Comparison of ENCODE assay signal across 1 cellular context in genomic region chr22:45629469-45630089, GRCh38.
TF ChIP-seq lines count a peak whose summit lies in the region.

No MANE protein-coding gene starts in this region.

TF ChIP-seq in HepG2, 621 proteins besides CTCF, POLR2A, EP300 and RAD21 (continued from another document and continues in another):
- TF ChIP-seq HMGXB4 (CRISPR knock-in tag; IDR thresholded peaks at IDR 0.05; ENCODE audit: borderline replicate concordance in 1 of 2, low read depth in 1 of 2): no peak
- 0 out of 2 replicates have a peak, but pooled peaks have one; percentile 6 for TF ChIP-seq CEBPG (CRISPR knock-in tag; IDR thresholded peaks at IDR 0.05)
- TF ChIP-seq ZNF749 (CRISPR knock-in tag; IDR thresholded peaks at IDR 0.05; ENCODE audit: borderline replicate concordance): no peak
- no peak for TF ChIP-seq PBX2 (CRISPR knock-in tag; IDR thresholded peaks at IDR 0.05)
- TF ChIP-seq DNMT1 (CRISPR knock-in tag; IDR thresholded peaks at IDR 0.05): no peak
- no peak for TF ChIP-seq MAF1 (CRISPR knock-in tag; IDR thresholded peaks at IDR 0.05; ENCODE audit: borderline replicate concordance)
- TF ChIP-seq ZNF260 (CRISPR knock-in tag; IDR thresholded peaks at IDR 0.05; ENCODE audit: borderline replicate concordance, low read depth): no peak
- no peak; the same call in 1 of the 2 replicates for TF ChIP-seq ZNF629 (CRISPR knock-in tag; conservative IDR thresholded peaks at IDR 0.05)
- TF ChIP-seq DBP (CRISPR knock-in tag; IDR thresholded peaks at IDR 0.05; ENCODE audit: not compliant biosample characterization): no peak
- TF ChIP-seq ZBTB3 (CRISPR knock-in tag; IDR thresholded peaks at IDR 0.05; ENCODE audit: borderline replicate concordance, low read depth): no peak
- no peak for TF ChIP-seq ZKSCAN5 (CRISPR knock-in tag; IDR thresholded peaks at IDR 0.05)
- TF ChIP-seq TFE3 (CRISPR knock-in tag; IDR thresholded peaks at IDR 0.05): no peak
- peak; percentile 84 for TF ChIP-seq ZNF687 (CRISPR knock-in tag; IDR thresholded peaks at IDR 0.05)
- no peak for TF ChIP-seq ZBTB4 (CRISPR knock-in tag; IDR thresholded peaks at IDR 0.05; ENCODE audit: borderline replicate concordance)
- TF ChIP-seq ZNF704 (CRISPR knock-in tag; IDR thresholded peaks at IDR 0.05; ENCODE audit: borderline replicate concordance): no peak
- TF ChIP-seq ZFP36L2 (CRISPR knock-in tag; IDR thresholded peaks at IDR 0.05): no peak
- TF ChIP-seq TCF12 (IDR thresholded peaks at IDR 0.05): no peak
- TF ChIP-seq TCF12 (CRISPR knock-in tag; IDR thresholded peaks at IDR 0.05): no peak
- TF ChIP-seq SMYD3 (CRISPR knock-in tag; IDR thresholded peaks at IDR 0.05): no peak
- no peak for TF ChIP-seq KLF15 (CRISPR knock-in tag; IDR thresholded peaks at IDR 0.05; ENCODE audit: borderline replicate concordance)
- peak; percentile 50; the same call in 1 of the 2 replicates for TF ChIP-seq IKZF5 (CRISPR knock-in tag; IDR thresholded peaks at IDR 0.05)
- no peak for TF ChIP-seq JUN (CRISPR knock-in tag; IDR thresholded peaks at IDR 0.05)
- TF ChIP-seq FOSL1 (CRISPR knock-in tag; IDR thresholded peaks at IDR 0.05; ENCODE audit: borderline replicate concordance): no peak
- no peak for TF ChIP-seq PAF1 (CRISPR knock-in tag; IDR thresholded peaks at IDR 0.05)
- no peak for TF ChIP-seq EEA1 (CRISPR knock-in tag; IDR thresholded peaks at IDR 0.05; ENCODE audit: borderline replicate concordance)
- TF ChIP-seq BCL3 (CRISPR knock-in tag; IDR thresholded peaks at IDR 0.05): no peak
- TF ChIP-seq GMEB2 (CRISPR knock-in tag; IDR thresholded peaks at IDR 0.05; ENCODE audit: low read depth): no peak
- peak; percentile 71 for TF ChIP-seq UBTF (CRISPR knock-in tag; IDR thresholded peaks at IDR 0.05)
- no peak for TF ChIP-seq ZZZ3 (CRISPR knock-in tag; IDR thresholded peaks at IDR 0.05; ENCODE audit: borderline replicate concordance)
- peak; percentile 29; the same call in 1 of the 2 replicates for TF ChIP-seq ZGPAT (CRISPR knock-in tag; IDR thresholded peaks at IDR 0.05)
- TF ChIP-seq MXI1 (IDR thresholded peaks at IDR 0.05; ENCODE audit: borderline replicate concordance, low read depth, low read length): 0 out of 3 replicates have a peak, but pooled peaks have one; percentile 22
- TF ChIP-seq TEAD2 (CRISPR knock-in tag; IDR thresholded peaks at IDR 0.05): no peak
- no peak for TF ChIP-seq ZNF235 (CRISPR knock-in tag; IDR thresholded peaks at IDR 0.05; ENCODE audit: borderline replicate concordance)
